In the genomic region with DNA sequence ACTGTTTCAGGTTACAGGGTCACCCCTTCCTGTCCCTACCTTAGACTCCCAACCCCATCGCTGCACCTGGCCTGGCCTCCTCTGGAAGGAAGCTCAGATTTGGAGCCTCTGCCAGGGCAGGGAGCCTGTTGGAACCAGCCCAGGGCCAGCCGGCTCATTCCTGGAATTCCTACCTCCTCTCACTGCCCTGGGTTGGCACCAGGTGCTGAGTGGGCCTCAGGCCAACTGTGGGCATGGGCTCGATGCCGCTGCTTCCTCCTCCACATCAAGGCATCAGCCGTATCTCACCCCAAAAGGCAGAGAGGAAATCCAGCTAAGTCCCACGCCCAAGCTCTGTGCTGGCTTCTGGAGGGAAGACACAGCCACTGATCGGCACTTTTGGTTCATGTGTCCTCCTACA, we compare ENCODE assay signal across 2 cellular contexts.
TF ChIP-seq lines count a peak whose summit lies in the region.

No MANE protein-coding gene starts in this region.

TF ChIP-seq in liver, 16 proteins besides CTCF, POLR2A, EP300 and RAD21 (continued from another document):
- TF ChIP-seq, protein P1, sequence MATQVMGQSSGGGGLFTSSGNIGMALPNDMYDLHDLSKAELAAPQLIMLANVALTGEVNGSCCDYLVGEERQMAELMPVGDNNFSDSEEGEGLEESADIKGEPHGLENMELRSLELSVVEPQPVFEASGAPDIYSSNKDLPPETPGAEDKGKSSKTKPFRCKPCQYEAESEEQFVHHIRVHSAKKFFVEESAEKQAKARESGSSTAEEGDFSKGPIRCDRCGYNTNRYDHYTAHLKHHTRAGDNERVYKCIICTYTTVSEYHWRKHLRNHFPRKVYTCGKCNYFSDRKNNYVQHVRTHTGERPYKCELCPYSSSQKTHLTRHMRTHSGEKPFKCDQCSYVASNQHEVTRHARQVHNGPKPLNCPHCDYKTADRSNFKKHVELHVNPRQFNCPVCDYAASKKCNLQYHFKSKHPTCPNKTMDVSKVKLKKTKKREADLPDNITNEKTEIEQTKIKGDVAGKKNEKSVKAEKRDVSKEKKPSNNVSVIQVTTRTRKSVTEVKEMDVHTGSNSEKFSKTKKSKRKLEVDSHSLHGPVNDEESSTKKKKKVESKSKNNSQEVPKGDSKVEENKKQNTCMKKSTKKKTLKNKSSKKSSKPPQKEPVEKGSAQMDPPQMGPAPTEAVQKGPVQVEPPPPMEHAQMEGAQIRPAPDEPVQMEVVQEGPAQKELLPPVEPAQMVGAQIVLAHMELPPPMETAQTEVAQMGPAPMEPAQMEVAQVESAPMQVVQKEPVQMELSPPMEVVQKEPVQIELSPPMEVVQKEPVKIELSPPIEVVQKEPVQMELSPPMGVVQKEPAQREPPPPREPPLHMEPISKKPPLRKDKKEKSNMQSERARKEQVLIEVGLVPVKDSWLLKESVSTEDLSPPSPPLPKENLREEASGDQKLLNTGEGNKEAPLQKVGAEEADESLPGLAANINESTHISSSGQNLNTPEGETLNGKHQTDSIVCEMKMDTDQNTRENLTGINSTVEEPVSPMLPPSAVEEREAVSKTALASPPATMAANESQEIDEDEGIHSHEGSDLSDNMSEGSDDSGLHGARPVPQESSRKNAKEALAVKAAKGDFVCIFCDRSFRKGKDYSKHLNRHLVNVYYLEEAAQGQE (IDR thresholded peaks at IDR 0.05), result no peak
- TF ChIP-seq RXRA (IDR thresholded peaks at IDR 0.05), result peak; percentile 66 to 69
- peak; percentile 37 to 48 for TF ChIP-seq HNF4A (conservative IDR thresholded peaks at IDR 0.05)
- TF ChIP-seq HNF4G (IDR thresholded peaks at IDR 0.05), result no peak
- TF ChIP-seq SP1 (IDR thresholded peaks at IDR 0.05), result no peak
- TF ChIP-seq, protein P2, sequence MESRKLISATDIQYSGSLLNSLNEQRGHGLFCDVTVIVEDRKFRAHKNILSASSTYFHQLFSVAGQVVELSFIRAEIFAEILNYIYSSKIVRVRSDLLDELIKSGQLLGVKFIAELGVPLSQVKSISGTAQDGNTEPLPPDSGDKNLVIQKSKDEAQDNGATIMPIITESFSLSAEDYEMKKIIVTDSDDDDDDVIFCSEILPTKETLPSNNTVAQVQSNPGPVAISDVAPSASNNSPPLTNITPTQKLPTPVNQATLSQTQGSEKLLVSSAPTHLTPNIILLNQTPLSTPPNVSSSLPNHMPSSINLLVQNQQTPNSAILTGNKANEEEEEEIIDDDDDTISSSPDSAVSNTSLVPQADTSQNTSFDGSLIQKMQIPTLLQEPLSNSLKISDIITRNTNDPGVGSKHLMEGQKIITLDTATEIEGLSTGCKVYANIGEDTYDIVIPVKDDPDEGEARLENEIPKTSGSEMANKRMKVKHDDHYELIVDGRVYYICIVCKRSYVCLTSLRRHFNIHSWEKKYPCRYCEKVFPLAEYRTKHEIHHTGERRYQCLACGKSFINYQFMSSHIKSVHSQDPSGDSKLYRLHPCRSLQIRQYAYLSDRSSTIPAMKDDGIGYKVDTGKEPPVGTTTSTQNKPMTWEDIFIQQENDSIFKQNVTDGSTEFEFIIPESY (IDR thresholded peaks at IDR 0.05), result no peak
- TF ChIP-seq JUND (IDR thresholded peaks at IDR 0.05), result no peak

TF ChIP-seq in HepG2, 621 proteins besides CTCF, POLR2A, EP300 and RAD21:
- TF ChIP-seq, protein P3, sequence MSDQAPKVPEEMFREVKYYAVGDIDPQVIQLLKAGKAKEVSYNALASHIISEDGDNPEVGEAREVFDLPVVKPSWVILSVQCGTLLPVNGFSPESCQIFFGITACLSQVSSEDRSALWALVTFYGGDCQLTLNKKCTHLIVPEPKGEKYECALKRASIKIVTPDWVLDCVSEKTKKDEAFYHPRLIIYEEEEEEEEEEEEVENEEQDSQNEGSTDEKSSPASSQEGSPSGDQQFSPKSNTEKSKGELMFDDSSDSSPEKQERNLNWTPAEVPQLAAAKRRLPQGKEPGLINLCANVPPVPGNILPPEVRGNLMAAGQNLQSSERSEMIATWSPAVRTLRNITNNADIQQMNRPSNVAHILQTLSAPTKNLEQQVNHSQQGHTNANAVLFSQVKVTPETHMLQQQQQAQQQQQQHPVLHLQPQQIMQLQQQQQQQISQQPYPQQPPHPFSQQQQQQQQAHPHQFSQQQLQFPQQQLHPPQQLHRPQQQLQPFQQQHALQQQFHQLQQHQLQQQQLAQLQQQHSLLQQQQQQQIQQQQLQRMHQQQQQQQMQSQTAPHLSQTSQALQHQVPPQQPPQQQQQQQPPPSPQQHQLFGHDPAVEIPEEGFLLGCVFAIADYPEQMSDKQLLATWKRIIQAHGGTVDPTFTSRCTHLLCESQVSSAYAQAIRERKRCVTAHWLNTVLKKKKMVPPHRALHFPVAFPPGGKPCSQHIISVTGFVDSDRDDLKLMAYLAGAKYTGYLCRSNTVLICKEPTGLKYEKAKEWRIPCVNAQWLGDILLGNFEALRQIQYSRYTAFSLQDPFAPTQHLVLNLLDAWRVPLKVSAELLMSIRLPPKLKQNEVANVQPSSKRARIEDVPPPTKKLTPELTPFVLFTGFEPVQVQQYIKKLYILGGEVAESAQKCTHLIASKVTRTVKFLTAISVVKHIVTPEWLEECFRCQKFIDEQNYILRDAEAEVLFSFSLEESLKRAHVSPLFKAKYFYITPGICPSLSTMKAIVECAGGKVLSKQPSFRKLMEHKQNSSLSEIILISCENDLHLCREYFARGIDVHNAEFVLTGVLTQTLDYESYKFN (CRISPR knock-in tag; conservative IDR thresholded peaks at IDR 0.05), result no peak
- no peak for TF ChIP-seq CHCHD3 (CRISPR knock-in tag; IDR thresholded peaks at IDR 0.05)
- no peak for TF ChIP-seq PHF21A (CRISPR knock-in tag; IDR thresholded peaks at IDR 0.05)
- TF ChIP-seq SCMH1 (CRISPR knock-in tag; IDR thresholded peaks at IDR 0.05; ENCODE audit: borderline replicate concordance), result no peak
- TF ChIP-seq, protein P4, sequence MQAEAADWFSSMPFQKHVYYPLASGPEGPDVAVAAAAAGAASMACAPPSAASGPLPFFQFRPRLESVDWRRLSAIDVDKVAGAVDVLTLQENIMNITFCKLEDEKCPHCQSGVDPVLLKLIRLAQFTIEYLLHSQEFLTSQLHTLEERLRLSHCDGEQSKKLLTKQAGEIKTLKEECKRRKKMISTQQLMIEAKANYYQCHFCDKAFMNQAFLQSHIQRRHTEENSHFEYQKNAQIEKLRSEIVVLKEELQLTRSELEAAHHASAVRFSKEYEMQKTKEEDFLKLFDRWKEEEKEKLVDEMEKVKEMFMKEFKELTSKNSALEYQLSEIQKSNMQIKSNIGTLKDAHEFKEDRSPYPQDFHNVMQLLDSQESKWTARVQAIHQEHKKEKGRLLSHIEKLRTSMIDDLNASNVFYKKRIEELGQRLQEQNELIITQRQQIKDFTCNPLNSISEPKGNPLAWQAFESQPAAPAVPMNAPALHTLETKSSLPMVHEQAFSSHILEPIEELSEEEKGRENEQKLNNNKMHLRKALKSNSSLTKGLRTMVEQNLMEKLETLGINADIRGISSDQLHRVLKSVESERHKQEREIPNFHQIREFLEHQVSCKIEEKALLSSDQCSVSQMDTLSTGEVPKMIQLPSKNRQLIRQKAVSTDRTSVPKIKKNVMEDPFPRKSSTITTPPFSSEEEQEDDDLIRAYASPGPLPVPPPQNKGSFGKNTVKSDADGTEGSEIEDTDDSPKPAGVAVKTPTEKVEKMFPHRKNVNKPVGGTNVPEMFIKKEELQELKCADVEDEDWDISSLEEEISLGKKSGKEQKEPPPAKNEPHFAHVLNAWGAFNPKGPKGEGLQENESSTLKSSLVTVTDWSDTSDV (CRISPR knock-in tag; IDR thresholded peaks at IDR 0.05), result no peak
- TF ChIP-seq MAFK (conservative IDR thresholded peaks at IDR 0.05 in 1 of 2, IDR thresholded peaks at IDR 0.05 in 1 of 2; ENCODE audit: low read length in 2 of 2), result no peak
- TF ChIP-seq NFE2L1 (CRISPR knock-in tag; IDR thresholded peaks at IDR 0.05; ENCODE audit: borderline replicate concordance), result no peak
